20 cellular contexts compared by ENCODE assay signal in the genomic region with DNA sequence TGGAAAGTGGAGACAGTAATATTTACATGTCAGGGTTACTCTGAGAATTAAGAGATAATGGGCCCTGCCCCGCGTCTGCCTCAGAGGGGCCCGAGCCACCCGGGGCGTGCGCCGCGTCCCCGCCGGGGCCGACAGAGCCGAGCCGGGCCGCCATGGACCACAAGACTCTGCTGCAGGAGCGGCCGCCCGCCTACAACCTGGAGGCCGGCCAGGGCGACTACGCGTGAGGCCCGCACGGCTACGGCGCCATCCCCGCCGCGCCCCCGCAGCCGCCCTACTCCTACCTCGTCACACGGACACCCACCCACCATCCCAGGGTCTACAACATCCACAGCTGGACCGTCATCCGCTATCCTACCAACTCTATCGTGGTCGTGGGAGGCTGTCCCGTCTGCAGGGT. TPM values are rescaled to one million over a fixed set of nuclear protein-coding genes. Genes with fewer than 3 reads are reported as not detected.
DNase-seq lines count a peak whose midpoint lies in the region; ATAC-seq, FAIRE-seq and TF ChIP-seq lines count a peak whose summit lies in the region.
"Had no signal": no experiment of that assay in that cellular context is flagged by ENCODE, and none has a peak within 500 bp of the region (broad histone marks: within the 10 kb centered on the region; RNA-seq: fewer than 3 reads in every experiment).

No MANE protein-coding gene starts in this region.

- H3K27ac ChIP-seq in neuronal stem cell (replicated peaks; ENCODE audit: low read length) = no peak overlapping the region
- H3K27ac ChIP-seq: C4-2B, HL-60 had no signal

- ATAC-seq in WTC11 = peak; percentile 46

- POLR2A ChIA-PET in WTC11 (lab: Charles Lee) = no interaction called here

- H3K9me3 Mint-ChIP-seq in WTC11 = no peaks in the 10 kb centered on the region
- H3K9me3 Mint-ChIP-seq: CD4-positive, alpha-beta T cell had no signal

- peak overlapping the region; percentile 63 for H3K14ac ChIP-seq in neuronal stem cell (ENCODE audit: low read length)

- peaks cover 1% of the 10 kb centered on the region for H3K79me1 ChIP-seq in neuronal stem cell (ENCODE audit: low read depth, low read length)

- no peak overlapping the region for H2BK5ac ChIP-seq in neuronal stem cell (ENCODE audit: low read length)

- H2AFZ ChIP-seq in neuronal stem cell (ENCODE audit: low read length) = no peak overlapping the region

- peak; percentile 15 for DNase-seq in H7
- no peak for DNase-seq in WTC11 (ENCODE audit: low spot score)
- DNase-seq in neuronal stem cell (ENCODE audit: low spot score) = no peak
- DNase-seq in urothelium cell line (ENCODE audit: low spot score) = no peak
- DNase-seq in NCI-H510A (lab: John Stamatoyannopoulos, UW) = no peak
- no peak for DNase-seq in inferior parietal cortex (ENCODE audit: extremely low spot score)
- no peak for DNase-seq in AG08396 (ENCODE audit: low spot score)
- DNase-seq: ACHN; AML-193; Caco-2; CD4-positive, alpha-beta T cell; HCEC 1CT; IMR-90 had no signal

- H3K27me3 Mint-ChIP-seq in WTC11 (ENCODE audit: low read depth) = no peaks in the 10 kb centered on the region
- H3K27me3 Mint-ChIP-seq: CD4-positive, alpha-beta T cell had no signal

- H3K4me3 ChIP-seq in H7 (ENCODE audit: insufficient read depth, low read depth, low read length) (no peak overlapping the region), neuronal stem cell (ENCODE audit: low read length in 2 of 2) (peak overlapping the region in 1 of 2 donors; percentile 54)

- H3K23ac ChIP-seq in neuronal stem cell (ENCODE audit: low read depth, low read length, poor library complexity) = no peak overlapping the region

- H2AK5ac ChIP-seq in neuronal stem cell (ENCODE audit: low read depth, low read length) = no peak overlapping the region

- no peak overlapping the region for H2BK120ac ChIP-seq in neuronal stem cell (ENCODE audit: low read depth, low read length)

- H3K36me3 ChIP-seq in H7 (replicated peaks; ENCODE audit: control insufficient read depth, insufficient read depth, low read length) (peaks cover 8% of the 10 kb centered on the region), neuronal stem cell (replicated peaks in 1 of 2; ENCODE audit: control insufficient read depth in 2 of 2, insufficient read depth in 2 of 2, low read length in 2 of 2) (peaks cover 7 to 95% of the 10 kb centered on the region in 2 donors)

- H3K4ac ChIP-seq in neuronal stem cell (ENCODE audit: low read length) = no peak overlapping the region

- no peaks in the 10 kb centered on the region for H3K9me3 ChIP-seq in neuronal stem cell (replicated peaks in 1 of 2; ENCODE audit: control insufficient read depth in 2 of 2, insufficient read depth in 1 of 2, low read depth in 1 of 2, low read length in 2 of 2)
- H3K9me3 ChIP-seq: Caco-2 had no signal

- peaks cover 50% of the 10 kb centered on the region for H3K36me3 Mint-ChIP-seq in WTC11

- H3K4me1 ChIP-seq in neuronal stem cell (ENCODE audit: control insufficient read depth in 2 of 2, insufficient read depth in 1 of 2, low read depth in 1 of 2, low read length in 2 of 2) = no peaks in the 10 kb centered on the region
- H3K4me1 ChIP-seq: Caco-2 had no signal

- no peak overlapping the region for H4K91ac ChIP-seq in neuronal stem cell (ENCODE audit: low read depth, low read length, poor library complexity)

- FAIRE-seq in urothelium cell line (lab: Jason Lieb, UNC) = peak; percentile 87
- FAIRE-seq: A204.1, D721Med, G401.6, GM12891 had no signal

- no peak overlapping the region for H3K4me3 Mint-ChIP-seq in WTC11
- H3K4me3 Mint-ChIP-seq: CD4-positive, alpha-beta T cell had no signal

- no peak overlapping the region for H3K18ac ChIP-seq in neuronal stem cell (ENCODE audit: low read length)

- H3K4me2 ChIP-seq in neuronal stem cell (ENCODE audit: insufficient read depth, low read length, poor library complexity, severe bottlenecking) = no peak overlapping the region

- H3K4me1 Mint-ChIP-seq in WTC11 = 0 out of 2 replicates have a peak, but pooled peaks cover 2% of the 10 kb centered on the region

- TF ChIP-seq CTCF in WTC11 (IDR thresholded peaks at IDR 0.05) = no peak

- no peak overlapping the region for H2BK12ac ChIP-seq in neuronal stem cell (ENCODE audit: low read length)

- H4K8ac ChIP-seq in neuronal stem cell (ENCODE audit: low read depth, low read length) = no peak overlapping the region

- H3K27ac Mint-ChIP-seq in WTC11 = no peak overlapping the region
- H3K27ac Mint-ChIP-seq: CD4-positive, alpha-beta T cell had no signal

- no peak overlapping the region for H2BK15ac ChIP-seq in neuronal stem cell (ENCODE audit: low read length)

- CTCF ChIA-PET in WTC11 (lab: Charles Lee) = no interaction called here

- no peaks in the 10 kb centered on the region for H3K27me3 ChIP-seq in H7 (ENCODE audit: control insufficient read depth, insufficient read depth, low read length)
- no peaks in the 10 kb centered on the region for H3K27me3 ChIP-seq in neuronal stem cell (ENCODE audit: control insufficient read depth in 3 of 3, insufficient read depth in 3 of 3, low read depth in 1 of 3, low read length in 3 of 3)

- H3K9ac ChIP-seq in neuronal stem cell (ENCODE audit: low read depth, low read length, poor library complexity) = no peak overlapping the region

- WGBS in neuronal stem cell (ENCODE audit: extremely low coverage in 2 of 2, insufficient read length in 2 of 2, insufficient replicate concordance in 1 of 2), 2 donors = no CpG with 5 or more reads among the region's 37 CpGs

TF ChIP-seq in WTC11, 78 proteins besides CTCF, POLR2A, EP300 and RAD21 (continues in another document):
- TF ChIP-seq, protein P1, sequence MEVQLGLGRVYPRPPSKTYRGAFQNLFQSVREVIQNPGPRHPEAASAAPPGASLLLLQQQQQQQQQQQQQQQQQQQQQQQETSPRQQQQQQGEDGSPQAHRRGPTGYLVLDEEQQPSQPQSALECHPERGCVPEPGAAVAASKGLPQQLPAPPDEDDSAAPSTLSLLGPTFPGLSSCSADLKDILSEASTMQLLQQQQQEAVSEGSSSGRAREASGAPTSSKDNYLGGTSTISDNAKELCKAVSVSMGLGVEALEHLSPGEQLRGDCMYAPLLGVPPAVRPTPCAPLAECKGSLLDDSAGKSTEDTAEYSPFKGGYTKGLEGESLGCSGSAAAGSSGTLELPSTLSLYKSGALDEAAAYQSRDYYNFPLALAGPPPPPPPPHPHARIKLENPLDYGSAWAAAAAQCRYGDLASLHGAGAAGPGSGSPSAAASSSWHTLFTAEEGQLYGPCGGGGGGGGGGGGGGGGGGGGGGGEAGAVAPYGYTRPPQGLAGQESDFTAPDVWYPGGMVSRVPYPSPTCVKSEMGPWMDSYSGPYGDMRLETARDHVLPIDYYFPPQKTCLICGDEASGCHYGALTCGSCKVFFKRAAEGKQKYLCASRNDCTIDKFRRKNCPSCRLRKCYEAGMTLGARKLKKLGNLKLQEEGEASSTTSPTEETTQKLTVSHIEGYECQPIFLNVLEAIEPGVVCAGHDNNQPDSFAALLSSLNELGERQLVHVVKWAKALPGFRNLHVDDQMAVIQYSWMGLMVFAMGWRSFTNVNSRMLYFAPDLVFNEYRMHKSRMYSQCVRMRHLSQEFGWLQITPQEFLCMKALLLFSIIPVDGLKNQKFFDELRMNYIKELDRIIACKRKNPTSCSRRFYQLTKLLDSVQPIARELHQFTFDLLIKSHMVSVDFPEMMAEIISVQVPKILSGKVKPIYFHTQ (CRISPR knock-in tag; IDR thresholded peaks at IDR 0.05) = no peak
- TF ChIP-seq, protein P2, sequence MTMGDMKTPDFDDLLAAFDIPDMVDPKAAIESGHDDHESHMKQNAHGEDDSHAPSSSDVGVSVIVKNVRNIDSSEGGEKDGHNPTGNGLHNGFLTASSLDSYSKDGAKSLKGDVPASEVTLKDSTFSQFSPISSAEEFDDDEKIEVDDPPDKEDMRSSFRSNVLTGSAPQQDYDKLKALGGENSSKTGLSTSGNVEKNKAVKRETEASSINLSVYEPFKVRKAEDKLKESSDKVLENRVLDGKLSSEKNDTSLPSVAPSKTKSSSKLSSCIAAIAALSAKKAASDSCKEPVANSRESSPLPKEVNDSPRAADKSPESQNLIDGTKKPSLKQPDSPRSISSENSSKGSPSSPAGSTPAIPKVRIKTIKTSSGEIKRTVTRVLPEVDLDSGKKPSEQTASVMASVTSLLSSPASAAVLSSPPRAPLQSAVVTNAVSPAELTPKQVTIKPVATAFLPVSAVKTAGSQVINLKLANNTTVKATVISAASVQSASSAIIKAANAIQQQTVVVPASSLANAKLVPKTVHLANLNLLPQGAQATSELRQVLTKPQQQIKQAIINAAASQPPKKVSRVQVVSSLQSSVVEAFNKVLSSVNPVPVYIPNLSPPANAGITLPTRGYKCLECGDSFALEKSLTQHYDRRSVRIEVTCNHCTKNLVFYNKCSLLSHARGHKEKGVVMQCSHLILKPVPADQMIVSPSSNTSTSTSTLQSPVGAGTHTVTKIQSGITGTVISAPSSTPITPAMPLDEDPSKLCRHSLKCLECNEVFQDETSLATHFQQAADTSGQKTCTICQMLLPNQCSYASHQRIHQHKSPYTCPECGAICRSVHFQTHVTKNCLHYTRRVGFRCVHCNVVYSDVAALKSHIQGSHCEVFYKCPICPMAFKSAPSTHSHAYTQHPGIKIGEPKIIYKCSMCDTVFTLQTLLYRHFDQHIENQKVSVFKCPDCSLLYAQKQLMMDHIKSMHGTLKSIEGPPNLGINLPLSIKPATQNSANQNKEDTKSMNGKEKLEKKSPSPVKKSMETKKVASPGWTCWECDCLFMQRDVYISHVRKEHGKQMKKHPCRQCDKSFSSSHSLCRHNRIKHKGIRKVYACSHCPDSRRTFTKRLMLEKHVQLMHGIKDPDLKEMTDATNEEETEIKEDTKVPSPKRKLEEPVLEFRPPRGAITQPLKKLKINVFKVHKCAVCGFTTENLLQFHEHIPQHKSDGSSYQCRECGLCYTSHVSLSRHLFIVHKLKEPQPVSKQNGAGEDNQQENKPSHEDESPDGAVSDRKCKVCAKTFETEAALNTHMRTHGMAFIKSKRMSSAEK (CRISPR knock-in tag; IDR thresholded peaks at IDR 0.05; ENCODE audit: borderline replicate concordance) = no peak

RNA-seq across cellular contexts. Expression of gene LRRC39, which starts 35.1 kb away (rescaled TPM):
- 0.44 and 0.52 TPM in 2 replicates for total RNA-seq in H7 (2014; rRNA removed; shearing (Covaris generic))
- total RNA-seq in WTC11 (2021) = 0.25 to 0.46 TPM (median 0.27 TPM) in 3 replicates
- 0.77 TPM for polyA plus RNA-seq in neuronal stem cell (2013, experiment 1 of 2)
- polyA plus RNA-seq in neuronal stem cell (2013, experiment 2 of 2) = 0.66 TPM
- total RNA-seq: Caco-2, HT1080 had no signal

RNA-seq across cellular contexts. Expression of gene DBT, which starts 36.5 kb away (rescaled TPM):
- total RNA-seq in H7 (2014; rRNA removed; shearing (Covaris generic)) = 10.6 and 13.0 TPM in 2 replicates
- total RNA-seq in WTC11 (2021) = 20.1 to 22.9 TPM (median 21.6 TPM) in 3 replicates
- 6.4 TPM for polyA plus RNA-seq in neuronal stem cell (2013, experiment 1 of 2)
- 6.5 TPM for polyA plus RNA-seq in neuronal stem cell (2013, experiment 2 of 2)

RNA-seq across cellular contexts. Expression of gene RTCA, which starts 52.9 kb away (rescaled TPM):
- 44.2 and 52.8 TPM in 2 replicates for total RNA-seq in H7 (2014; rRNA removed; shearing (Covaris generic))
- total RNA-seq in WTC11 (2021) = 31.1 to 35.7 TPM (median 35.2 TPM) in 3 replicates
- polyA plus RNA-seq in neuronal stem cell (2013, experiment 1 of 2) = 18.8 TPM
- polyA plus RNA-seq in neuronal stem cell (2013, experiment 2 of 2) = 18.2 TPM
